ENCODE assay signal across 8 cellular contexts in the genomic region with DNA sequence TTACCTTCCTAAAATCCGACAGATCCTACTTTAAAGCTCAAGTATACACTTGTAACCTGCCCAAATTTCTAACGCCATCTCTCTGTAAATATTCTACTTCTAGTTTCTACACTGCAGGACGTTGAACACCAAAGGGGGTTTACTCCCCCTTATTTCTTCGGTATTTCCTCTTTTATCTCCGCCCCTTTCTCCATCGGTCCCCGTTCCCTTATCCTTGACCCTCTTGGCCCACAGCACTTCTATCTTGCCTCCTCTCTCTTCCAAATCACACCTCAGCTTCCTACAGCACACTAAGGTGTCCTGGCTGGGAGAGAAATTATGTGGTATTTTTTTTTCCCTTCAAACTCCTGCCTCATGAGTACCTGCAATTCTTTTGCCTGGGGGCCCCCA. TPM values are rescaled to one million over a fixed set of nuclear protein-coding genes. Genes with fewer than 3 reads are reported as not detected.
DNase-seq lines count a peak whose midpoint lies in the region; ATAC-seq and TF ChIP-seq lines count a peak whose summit lies in the region.

No MANE protein-coding gene starts in this region.

- no peaks in the 10 kb centered on the region for H4K20me1 ChIP-seq in neural cell (ENCODE audit: insufficient read depth)

- peak overlapping the region; percentile 82 to 91 for H3K4me3 Mint-ChIP-seq in CD14-positive monocyte

- intact Hi-C loops in CD14-positive monocyte (cut with micrococcal nuclease) = loop anchor here in 1 of 2 donors (10.0 kb wide), 1 partner anchor 526 kb away; the partner anchor contains the start of genes GLA and HNRNPH2

- peak overlapping the region; percentile 82 for H3K27ac ChIP-seq in neural cell (ENCODE audit: low read length)

- TF ChIP-seq EP300 in neural cell (conservative IDR thresholded peaks at IDR 0.05; ENCODE audit: poor library complexity, severe bottlenecking) = no peak

- DNase-seq in CD14-positive monocyte (ENCODE audit: low spot score) = no peak
- peak; percentile 63 for DNase-seq in NCI-H2227 treated with DMSO at 0.1 percent for 48 hours (lab: John Stamatoyannopoulos, UW)
- no peak for DNase-seq in effector CD8-positive, alpha-beta T cell (lab: John Stamatoyannopoulos, UW)
- no peak for DNase-seq in NCI-H2081 (lab: John Stamatoyannopoulos, UW)
- no peak for DNase-seq in ecto neural progenitor cell (ENCODE audit: low spot score)

- peaks cover 6% of the 10 kb centered on the region for H3K4me1 Mint-ChIP-seq in CD14-positive monocyte

- H3F3A ChIP-seq in neural cell (ENCODE audit: insufficient read depth, low read length, poor library complexity, severe bottlenecking) = no peaks in the 10 kb centered on the region

- peak; percentile 12 for ATAC-seq in GM19395 (IDR thresholded peaks at IDR 0.05; ENCODE audit: unreplicated experiment)

- H3K79me2 ChIP-seq in neural cell (replicated peaks; ENCODE audit: insufficient read depth, low read length) = no peaks in the 10 kb centered on the region

- H3K9ac ChIP-seq in endocrine pancreas (ENCODE audit: control insufficient read depth, insufficient read depth, low read length) = peak overlapping the region; percentile 72
- H3K9ac ChIP-seq in neural cell (ENCODE audit: low read length) = peak overlapping the region; percentile 75

- peak overlapping the region; percentile 54 to 93 (median 83) for H3K27ac Mint-ChIP-seq in CD14-positive monocyte

- H3K9me2 ChIP-seq in neural cell (ENCODE audit: insufficient read depth, low read length) = no peaks in the 10 kb centered on the region

- no peaks in the 10 kb centered on the region for H3K27me3 ChIP-seq in endocrine pancreas (ENCODE audit: control insufficient read depth, insufficient read depth, low read length)
- H3K27me3 ChIP-seq in neural cell (ENCODE audit: insufficient read depth, low read depth, low read length) = no peaks in the 10 kb centered on the region

- H3K4me3 ChIP-seq in endocrine pancreas (ENCODE audit: control insufficient read depth, insufficient read depth, low read length) (peak overlapping the region; percentile 72), neural cell (ENCODE audit: low read length) (peak overlapping the region; percentile 69)

- peaks cover 5 to 12% (median 8%) of the 10 kb centered on the region in 7 donors for H3K9me3 Mint-ChIP-seq in CD14-positive monocyte

- no peaks in the 10 kb centered on the region for H3K36me3 Mint-ChIP-seq in CD14-positive monocyte

- H2AFZ ChIP-seq in neural cell (ENCODE audit: low read depth, low read length) = peak overlapping the region; percentile 21

- peaks cover 0 to 4% (median 2%) of the 10 kb centered on the region in 3 donors for H3K27me3 Mint-ChIP-seq in CD14-positive monocyte (ENCODE audit: low read depth in 3 of 3)

- TF ChIP-seq CTCF in CD14-positive monocyte (IDR thresholded peaks at IDR 0.05) = no peak
- no peak for TF ChIP-seq CTCF in neural cell (IDR thresholded peaks at IDR 0.05; ENCODE audit: poor library complexity, severe bottlenecking)

- H3K4me1 ChIP-seq in endocrine pancreas (ENCODE audit: control insufficient read depth, insufficient read depth, low read length) = peaks cover 5% of the 10 kb centered on the region

- H3K9me3 ChIP-seq in endocrine pancreas (ENCODE audit: control insufficient read depth, low read length) (no peaks in the 10 kb centered on the region), neural cell (ENCODE audit: low read length) (no peaks in the 10 kb centered on the region)

- peak overlapping the region; percentile 68 for H3K4me2 ChIP-seq in neural cell (ENCODE audit: low read length)

- no peak for TF ChIP-seq RAD21 in neural cell (conservative IDR thresholded peaks at IDR 0.05)

- H3K36me3 ChIP-seq in endocrine pancreas (ENCODE audit: control insufficient read depth, insufficient read depth, low read length) (no peaks in the 10 kb centered on the region), neural cell (ENCODE audit: insufficient read depth, low read length) (no peaks in the 10 kb centered on the region)

TF ChIP-seq in neural cell, 6 proteins besides CTCF, POLR2A, EP300 and RAD21:
- no peak for TF ChIP-seq POLR2AphosphoS5 (IDR thresholded peaks at IDR 0.05)
- no peak for TF ChIP-seq TAF1 (IDR thresholded peaks at IDR 0.05; ENCODE audit: low read depth)
- no peak for TF ChIP-seq EZH2 (IDR thresholded peaks at IDR 0.05; ENCODE audit: borderline replicate concordance, insufficient read depth, low read length, poor library complexity, severe bottlenecking)
- TF ChIP-seq MXI1 (conservative IDR thresholded peaks at IDR 0.05; ENCODE audit: poor library complexity, severe bottlenecking) = no peak
- no peak for TF ChIP-seq SMC3 (conservative IDR thresholded peaks at IDR 0.05; ENCODE audit: poor library complexity)
- TF ChIP-seq, protein P1, sequence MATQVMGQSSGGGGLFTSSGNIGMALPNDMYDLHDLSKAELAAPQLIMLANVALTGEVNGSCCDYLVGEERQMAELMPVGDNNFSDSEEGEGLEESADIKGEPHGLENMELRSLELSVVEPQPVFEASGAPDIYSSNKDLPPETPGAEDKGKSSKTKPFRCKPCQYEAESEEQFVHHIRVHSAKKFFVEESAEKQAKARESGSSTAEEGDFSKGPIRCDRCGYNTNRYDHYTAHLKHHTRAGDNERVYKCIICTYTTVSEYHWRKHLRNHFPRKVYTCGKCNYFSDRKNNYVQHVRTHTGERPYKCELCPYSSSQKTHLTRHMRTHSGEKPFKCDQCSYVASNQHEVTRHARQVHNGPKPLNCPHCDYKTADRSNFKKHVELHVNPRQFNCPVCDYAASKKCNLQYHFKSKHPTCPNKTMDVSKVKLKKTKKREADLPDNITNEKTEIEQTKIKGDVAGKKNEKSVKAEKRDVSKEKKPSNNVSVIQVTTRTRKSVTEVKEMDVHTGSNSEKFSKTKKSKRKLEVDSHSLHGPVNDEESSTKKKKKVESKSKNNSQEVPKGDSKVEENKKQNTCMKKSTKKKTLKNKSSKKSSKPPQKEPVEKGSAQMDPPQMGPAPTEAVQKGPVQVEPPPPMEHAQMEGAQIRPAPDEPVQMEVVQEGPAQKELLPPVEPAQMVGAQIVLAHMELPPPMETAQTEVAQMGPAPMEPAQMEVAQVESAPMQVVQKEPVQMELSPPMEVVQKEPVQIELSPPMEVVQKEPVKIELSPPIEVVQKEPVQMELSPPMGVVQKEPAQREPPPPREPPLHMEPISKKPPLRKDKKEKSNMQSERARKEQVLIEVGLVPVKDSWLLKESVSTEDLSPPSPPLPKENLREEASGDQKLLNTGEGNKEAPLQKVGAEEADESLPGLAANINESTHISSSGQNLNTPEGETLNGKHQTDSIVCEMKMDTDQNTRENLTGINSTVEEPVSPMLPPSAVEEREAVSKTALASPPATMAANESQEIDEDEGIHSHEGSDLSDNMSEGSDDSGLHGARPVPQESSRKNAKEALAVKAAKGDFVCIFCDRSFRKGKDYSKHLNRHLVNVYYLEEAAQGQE (IDR thresholded peaks at IDR 0.05; ENCODE audit: borderline replicate concordance) = no peak
TF ChIP-seq in neural cell: peak in this region for 0.

RNA-seq across cellular contexts. Expression of gene ZMAT1, which starts 0.7 kb away (rescaled TPM):
- polyA plus RNA-seq in CD14-positive monocyte (under 1 TPM; 0.56 to 0.65 TPM), neural cell (33.9 and 39.1 TPM in 2 replicates)
- polyA minus RNA-seq in neural cell = 15.6 and 19.9 TPM in 2 replicates

Comparison
In these comparisons a context has a peak if more than half of its experiments do, and no peak if none do; other contexts are left out.
1. RNA of gene ZMAT1, which starts 0.7 kb away (polyA plus RNA-seq): 33.9 to 39.1 TPM in neural cell; 0.56 to 0.65 TPM in CD14-positive monocyte; every median in the first group is over 10 times any median in the second.